In genomic region chr1:27592191-27592590, GRCh38 we compare ENCODE assay signal across 16 cellular contexts. TPM values are rescaled to one million over a fixed set of nuclear protein-coding genes. Genes with fewer than 3 reads are reported as not detected.
DNase-seq lines count a peak whose midpoint lies in the region; ATAC-seq and TF ChIP-seq lines count a peak whose summit lies in the region.
"Had no signal": no experiment of that assay in that cellular context is flagged by ENCODE, and none has a peak within 500 bp of the region (broad histone marks: within the 10 kb centered on the region; RNA-seq: fewer than 3 reads in every experiment).

No MANE protein-coding gene starts in this region.

- no peak overlapping the region for H2AFZ ChIP-seq in GM23338
- no peak overlapping the region for H2AFZ ChIP-seq in osteoblast (ENCODE audit: low read length)

- H3K36me3 ChIP-seq in BLaER1 treated with 17β-estradiol and CSF1 and Interleukin-3, amounts not matched to agents 10 nM and 100 nM = peaks cover 8 to 66% (median 36%) of the 10 kb centered on the region in 11 experiments; a peak in 19 of 22 replicates
- H3K36me3 ChIP-seq in GM23338 (ENCODE audit: insufficient read depth) (no peaks in the 10 kb centered on the region), osteoblast (ENCODE audit: insufficient read depth, low read length) (peaks cover 6% of the 10 kb centered on the region)
- H3K36me3 ChIP-seq: HAP-1 had no signal

- H3K9me3 ChIP-seq in BLaER1 treated with 17β-estradiol and CSF1 and Interleukin-3, amounts not matched to agents 10 nM and 100 nM (replicated peaks in 1 of 11) = no peaks in the 10 kb centered on the region
- H3K9me3 ChIP-seq in osteoblast (ENCODE audit: low read depth, low read length) = no peaks in the 10 kb centered on the region
- H3K9me3 ChIP-seq: HAP-1, SJCRH30 had no signal

- peaks cover 11% of the 10 kb centered on the region for H3K4me1 Mint-ChIP-seq in GM23338

- no peak overlapping the region for H3K27ac ChIP-seq in BLaER1 treated with 17β-estradiol and CSF1 and Interleukin-3, amounts not matched to agents 10 nM and 100 nM
- H3K27ac ChIP-seq in GM23338 (ENCODE audit: low read depth) (no peak overlapping the region), caudate nucleus (ENCODE audit: low read depth, low read length) (no peak overlapping the region), osteoblast (ENCODE audit: low read depth, low read length) (no peak overlapping the region)

- no peak for DNase-seq in GM23338 (ENCODE audit: low spot score)
- peak in 38 of 61 donors; percentile 13 to 79 (median 44) for DNase-seq in caudate nucleus (lab: John Stamatoyannopoulos, UW)
- DNase-seq in osteoblast (ENCODE audit: insufficient read length, low spot score, missing footprints) = peak; percentile 52
- no peak for DNase-seq in GM13976 (ENCODE audit: low spot score)
- no peak for DNase-seq in NCI-H748 treated with DMSO at 0.1 percent for 48 hours (lab: John Stamatoyannopoulos, UW)
- DNase-seq: activated CD4-positive, alpha-beta memory T cell treated with anti-CD3 and anti-CD28 coated beads, Interleukin-2, amount 10 ng/mL, durations not matched to agents 7 days and 5 days; activated naive CD4-positive, alpha-beta T cell treated with anti-CD3 and anti-CD28 coated beads, Interleukin-2, amount 10 ng/mL, durations not matched to agents 7 days and 5 days; activated T-cell treated with anti-CD3 and anti-CD28 coated beads, Interleukin-2, amount 50 U/mL, for 24 hours; NCI-H510A; stimulated activated CD4-positive, alpha-beta T cell treated with anti-CD3 and anti-CD28 coated beads, Interleukin-2, amount 100 ng/mL, for 24 hours had no signal

- no peak overlapping the region for H3K4me3 Mint-ChIP-seq in GM23338
- H3K4me3 Mint-ChIP-seq: activated CD4-positive, alpha-beta memory T cell treated with anti-CD3 and anti-CD28 coated beads, Interleukin-2, amount 10 ng/mL, durations not matched to agents 7 days and 5 days; activated naive CD4-positive, alpha-beta T cell treated with anti-CD3 and anti-CD28 coated beads, Interleukin-2, amount 10 ng/mL, durations not matched to agents 7 days and 5 days; activated T-cell treated with anti-CD3 and anti-CD28 coated beads, Interleukin-2, amount 50 U/mL, for 24 hours; stimulated activated naive CD8-positive, alpha-beta T cell treated with anti-CD3 and anti-CD28 coated beads, Interleukin-15, Interleukin-2, amounts not matched to agents 100 ng/mL and 50 ng/mL, for 24 hours; T-helper 1 cell treated with Interleukin-12 subunit alpha and Interleukin-12 subunit beta and Interleukin-4 antibody, amounts not matched to agents 30 μg/mL and 1 μg/mL, for 36 hours had no signal

- peak overlapping the region; percentile 74 to 91 (median 88); a peak in 21 of 22 replicates for H3K4me2 ChIP-seq in BLaER1 treated with 17β-estradiol and CSF1 and Interleukin-3, amounts not matched to agents 10 nM and 100 nM
- H3K4me2 ChIP-seq in GM23338 (peak overlapping the region; percentile 86; the same call in 1 of the 2 replicates), osteoblast (ENCODE audit: insufficient read depth, low read length) (no peak overlapping the region)

- H3K9me3 Mint-ChIP-seq in GM23338 = no peaks in the 10 kb centered on the region
- H3K9me3 Mint-ChIP-seq: activated CD4-positive, alpha-beta memory T cell treated with anti-CD3 and anti-CD28 coated beads, Interleukin-2, amount 10 ng/mL, durations not matched to agents 7 days and 5 days; activated naive CD4-positive, alpha-beta T cell treated with anti-CD3 and anti-CD28 coated beads, Interleukin-2, amount 10 ng/mL, durations not matched to agents 7 days and 5 days; activated T-cell treated with anti-CD3 and anti-CD28 coated beads, Interleukin-2, amount 50 U/mL, for 24 hours; stimulated activated naive CD8-positive, alpha-beta T cell treated with anti-CD3 and anti-CD28 coated beads, Interleukin-15, Interleukin-2, amounts not matched to agents 100 ng/mL and 50 ng/mL, for 24 hours; T-helper 1 cell treated with Interleukin-12 subunit alpha and Interleukin-12 subunit beta and Interleukin-4 antibody, amounts not matched to agents 30 μg/mL and 1 μg/mL, for 36 hours had no signal

- peaks cover 75 to 100% (median 89%) of the 10 kb centered on the region in 10 experiments for H3K4me1 ChIP-seq in BLaER1 treated with 17β-estradiol and CSF1 and Interleukin-3, amounts not matched to agents 10 nM and 100 nM
- H3K4me1 ChIP-seq in GM23338 (ENCODE audit: insufficient read depth) = peaks cover 45% of the 10 kb centered on the region
- H3K4me1 ChIP-seq in osteoblast (ENCODE audit: insufficient read depth, low read length) = peaks cover 51% of the 10 kb centered on the region

- peaks cover 2% of the 10 kb centered on the region for H3K27me3 Mint-ChIP-seq in GM23338 (ENCODE audit: insufficient read depth, low read depth, poor library complexity)
- H3K27me3 Mint-ChIP-seq: activated CD4-positive, alpha-beta memory T cell treated with anti-CD3 and anti-CD28 coated beads, Interleukin-2, amount 10 ng/mL, durations not matched to agents 7 days and 5 days; activated naive CD4-positive, alpha-beta T cell treated with anti-CD3 and anti-CD28 coated beads, Interleukin-2, amount 10 ng/mL, durations not matched to agents 7 days and 5 days; activated T-cell treated with anti-CD3 and anti-CD28 coated beads, Interleukin-2, amount 50 U/mL, for 24 hours; stimulated activated naive CD8-positive, alpha-beta T cell treated with anti-CD3 and anti-CD28 coated beads, Interleukin-15, Interleukin-2, amounts not matched to agents 100 ng/mL and 50 ng/mL, for 24 hours had no signal

- TF ChIP-seq CTCF in GM23338 (conservative IDR thresholded peaks at IDR 0.05; ENCODE audit: low read depth in 2 of 2) = no peak
- TF ChIP-seq CTCF in osteoblast (IDR thresholded peaks at IDR 0.05; ENCODE audit: extremely low read depth, low read depth, low read length) = no peak
- TF ChIP-seq CTCF in GM13976 (IDR thresholded peaks at IDR 0.05; ENCODE audit: borderline replicate concordance, control extremely low read depth, extremely low read depth, insufficient read depth, missing control alignments) = no peak

- H3K36me3 Mint-ChIP-seq in GM23338 (ENCODE audit: low read depth) = no peaks in the 10 kb centered on the region
- H3K36me3 Mint-ChIP-seq: activated naive CD4-positive, alpha-beta T cell treated with anti-CD3 and anti-CD28 coated beads, Interleukin-2, amount 10 ng/mL, durations not matched to agents 7 days and 5 days had no signal

- in situ Hi-C loops in GM13976 (cut with MboI; ENCODE audit: low sequenced_read_pairs, unreplicated experiment) = no loop called here

- H3F3A ChIP-seq in GM23338 (replicated peaks; ENCODE audit: low read depth) = no peaks in the 10 kb centered on the region; the same call in 1 of the 2 replicates

- peaks cover 28% of the 10 kb centered on the region for H3K79me2 ChIP-seq in GM23338 (replicated peaks; ENCODE audit: insufficient read depth)
- H3K79me2 ChIP-seq in osteoblast (ENCODE audit: insufficient read depth, low read length) = peaks cover 99% of the 10 kb centered on the region

- ATAC-seq in GM23338 (no peak), HG02973 (IDR thresholded peaks at IDR 0.05; ENCODE audit: unreplicated experiment) (no peak)

- H3K9me2 ChIP-seq in GM23338 (ENCODE audit: insufficient read depth) = no peaks in the 10 kb centered on the region

- peaks cover 99 to 100% (median 100%) of the 10 kb centered on the region in 11 experiments for H4K20me1 ChIP-seq in BLaER1 treated with 17β-estradiol and CSF1 and Interleukin-3, amounts not matched to agents 10 nM and 100 nM
- H4K20me1 ChIP-seq in GM23338 (replicated peaks; ENCODE audit: insufficient read depth) (no peaks in the 10 kb centered on the region; the same call in none of the 2 replicates), osteoblast (ENCODE audit: insufficient read depth, low read length) (peaks cover 98% of the 10 kb centered on the region)

- no peak overlapping the region for H3K27ac Mint-ChIP-seq in GM23338
- H3K27ac Mint-ChIP-seq: activated CD4-positive, alpha-beta memory T cell treated with anti-CD3 and anti-CD28 coated beads, Interleukin-2, amount 10 ng/mL, durations not matched to agents 7 days and 5 days; activated naive CD4-positive, alpha-beta T cell treated with anti-CD3 and anti-CD28 coated beads, Interleukin-2, amount 10 ng/mL, durations not matched to agents 7 days and 5 days; activated T-cell treated with anti-CD3 and anti-CD28 coated beads, Interleukin-2, amount 50 U/mL, for 24 hours; stimulated activated naive CD8-positive, alpha-beta T cell treated with anti-CD3 and anti-CD28 coated beads, Interleukin-15, Interleukin-2, amounts not matched to agents 100 ng/mL and 50 ng/mL, for 24 hours; T-helper 1 cell treated with Interleukin-12 subunit alpha and Interleukin-12 subunit beta and Interleukin-4 antibody, amounts not matched to agents 30 μg/mL and 1 μg/mL, for 36 hours had no signal

- H3K27me3 ChIP-seq in BLaER1 treated with 17β-estradiol and CSF1 and Interleukin-3, amounts not matched to agents 10 nM and 100 nM = no peaks in the 10 kb centered on the region
- H3K27me3 ChIP-seq in GM23338 (ENCODE audit: insufficient read depth) (no peaks in the 10 kb centered on the region), osteoblast (ENCODE audit: insufficient read depth, low read length) (no peaks in the 10 kb centered on the region)
- H3K27me3 ChIP-seq: SJCRH30 had no signal

- no peak overlapping the region for H3K4me3 ChIP-seq in BLaER1 treated with 17β-estradiol and CSF1 and Interleukin-3, amounts not matched to agents 10 nM and 100 nM
- H3K4me3 ChIP-seq in GM23338 (no peak overlapping the region; the same call in 1 of the 2 replicates), osteoblast (ENCODE audit: insufficient read depth, low read length) (no peak overlapping the region)
- H3K4me3 ChIP-seq: HAP-1, SJCRH30 had no signal

- H3K9ac ChIP-seq in BLaER1 treated with 17β-estradiol and CSF1 and Interleukin-3, amounts not matched to agents 10 nM and 100 nM = peak overlapping the region in 3 of 11 experiments; percentile 17 to 48 (median 41); a peak in 1 of 22 replicates

TF ChIP-seq in GM23338, 12 proteins besides CTCF, POLR2A, EP300 and RAD21:
- no peak for TF ChIP-seq ZNF331 (CRISPR knock-in tag; IDR thresholded peaks at IDR 0.05; ENCODE audit: low read depth)
- no peak for TF ChIP-seq NANOG (IDR thresholded peaks at IDR 0.05; ENCODE audit: borderline replicate concordance)
- no peak for TF ChIP-seq ZNF114 (CRISPR knock-in tag; IDR thresholded peaks at IDR 0.05)

RNA-seq across cellular contexts. Expression of gene AHDC1, which starts 11.8 kb away (rescaled TPM):
- 19.1 and 22.2 TPM in 2 replicates for total RNA-seq in GM23338 (2014; rRNA removed; shearing (Covaris generic))
- polyA plus RNA-seq in GM23338 (2016; fragmentation: Nextera tagmentation; extraction: Ambion mirVana) = 6.8 and 8.3 TPM in 2 replicates
- total RNA-seq in osteoblast = 11.2 and 13.3 TPM in 2 replicates

RNA-seq across cellular contexts. Expression of gene FGR, which starts 42.8 kb away (rescaled TPM):
- total RNA-seq in GM23338 (2014; rRNA removed; shearing (Covaris generic)) = 0.16 and 0.56 TPM in 2 replicates
- 0.42 and 0.53 TPM in 2 replicates for polyA plus RNA-seq in GM23338 (2016; fragmentation: Nextera tagmentation; extraction: Ambion mirVana)
- total RNA-seq in osteoblast = 0.29 and 0.36 TPM in 2 replicates
- total RNA-seq: activated CD4-positive, alpha-beta memory T cell treated with anti-CD3 and anti-CD28 coated beads, Interleukin-2, amount 10 ng/mL, durations not matched to agents 7 days and 5 days; SJCRH30 had no signal

Comparison
In these comparisons a context has a peak if more than half of its experiments do, and no peak if none do; other contexts are left out.
1. DNase-seq: peak in caudate nucleus (38 of 61) and osteoblast (single experiment); none in GM23338 (single experiment), GM13976 (single experiment) and NCI-H748 treated with DMSO at 0.1 percent for 48 hours (single experiment).